1 cellular context compared by ENCODE assay signal in the genomic region with DNA sequence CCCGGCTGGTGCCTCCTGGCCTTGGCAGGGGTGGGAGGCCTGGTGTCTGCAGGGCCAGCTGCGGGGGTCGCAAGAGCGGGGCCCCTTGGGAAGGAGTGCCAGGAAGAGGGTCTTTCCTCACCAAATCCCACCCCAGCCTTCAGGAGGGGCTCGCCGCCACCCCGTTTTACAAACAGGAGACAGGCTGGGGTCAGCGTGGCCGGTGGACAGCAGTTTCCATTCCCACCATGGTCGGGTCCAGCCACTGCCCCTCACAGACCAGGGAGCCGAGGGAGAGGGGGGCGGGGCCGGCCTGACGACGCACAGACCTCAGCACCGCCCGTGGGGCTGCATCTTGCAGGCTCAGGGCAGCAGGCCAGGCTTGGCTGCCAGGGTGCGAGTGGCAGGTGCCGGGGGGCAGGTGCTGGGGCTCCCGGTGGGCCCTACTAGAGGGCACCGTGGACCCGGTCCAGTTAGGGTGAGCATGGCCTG.
TF ChIP-seq lines count a peak whose summit lies in the region.

No MANE protein-coding gene starts in this region.

TF ChIP-seq in GM23338, 12 proteins besides CTCF, POLR2A, EP300 and RAD21:
- TF ChIP-seq, protein P1, sequence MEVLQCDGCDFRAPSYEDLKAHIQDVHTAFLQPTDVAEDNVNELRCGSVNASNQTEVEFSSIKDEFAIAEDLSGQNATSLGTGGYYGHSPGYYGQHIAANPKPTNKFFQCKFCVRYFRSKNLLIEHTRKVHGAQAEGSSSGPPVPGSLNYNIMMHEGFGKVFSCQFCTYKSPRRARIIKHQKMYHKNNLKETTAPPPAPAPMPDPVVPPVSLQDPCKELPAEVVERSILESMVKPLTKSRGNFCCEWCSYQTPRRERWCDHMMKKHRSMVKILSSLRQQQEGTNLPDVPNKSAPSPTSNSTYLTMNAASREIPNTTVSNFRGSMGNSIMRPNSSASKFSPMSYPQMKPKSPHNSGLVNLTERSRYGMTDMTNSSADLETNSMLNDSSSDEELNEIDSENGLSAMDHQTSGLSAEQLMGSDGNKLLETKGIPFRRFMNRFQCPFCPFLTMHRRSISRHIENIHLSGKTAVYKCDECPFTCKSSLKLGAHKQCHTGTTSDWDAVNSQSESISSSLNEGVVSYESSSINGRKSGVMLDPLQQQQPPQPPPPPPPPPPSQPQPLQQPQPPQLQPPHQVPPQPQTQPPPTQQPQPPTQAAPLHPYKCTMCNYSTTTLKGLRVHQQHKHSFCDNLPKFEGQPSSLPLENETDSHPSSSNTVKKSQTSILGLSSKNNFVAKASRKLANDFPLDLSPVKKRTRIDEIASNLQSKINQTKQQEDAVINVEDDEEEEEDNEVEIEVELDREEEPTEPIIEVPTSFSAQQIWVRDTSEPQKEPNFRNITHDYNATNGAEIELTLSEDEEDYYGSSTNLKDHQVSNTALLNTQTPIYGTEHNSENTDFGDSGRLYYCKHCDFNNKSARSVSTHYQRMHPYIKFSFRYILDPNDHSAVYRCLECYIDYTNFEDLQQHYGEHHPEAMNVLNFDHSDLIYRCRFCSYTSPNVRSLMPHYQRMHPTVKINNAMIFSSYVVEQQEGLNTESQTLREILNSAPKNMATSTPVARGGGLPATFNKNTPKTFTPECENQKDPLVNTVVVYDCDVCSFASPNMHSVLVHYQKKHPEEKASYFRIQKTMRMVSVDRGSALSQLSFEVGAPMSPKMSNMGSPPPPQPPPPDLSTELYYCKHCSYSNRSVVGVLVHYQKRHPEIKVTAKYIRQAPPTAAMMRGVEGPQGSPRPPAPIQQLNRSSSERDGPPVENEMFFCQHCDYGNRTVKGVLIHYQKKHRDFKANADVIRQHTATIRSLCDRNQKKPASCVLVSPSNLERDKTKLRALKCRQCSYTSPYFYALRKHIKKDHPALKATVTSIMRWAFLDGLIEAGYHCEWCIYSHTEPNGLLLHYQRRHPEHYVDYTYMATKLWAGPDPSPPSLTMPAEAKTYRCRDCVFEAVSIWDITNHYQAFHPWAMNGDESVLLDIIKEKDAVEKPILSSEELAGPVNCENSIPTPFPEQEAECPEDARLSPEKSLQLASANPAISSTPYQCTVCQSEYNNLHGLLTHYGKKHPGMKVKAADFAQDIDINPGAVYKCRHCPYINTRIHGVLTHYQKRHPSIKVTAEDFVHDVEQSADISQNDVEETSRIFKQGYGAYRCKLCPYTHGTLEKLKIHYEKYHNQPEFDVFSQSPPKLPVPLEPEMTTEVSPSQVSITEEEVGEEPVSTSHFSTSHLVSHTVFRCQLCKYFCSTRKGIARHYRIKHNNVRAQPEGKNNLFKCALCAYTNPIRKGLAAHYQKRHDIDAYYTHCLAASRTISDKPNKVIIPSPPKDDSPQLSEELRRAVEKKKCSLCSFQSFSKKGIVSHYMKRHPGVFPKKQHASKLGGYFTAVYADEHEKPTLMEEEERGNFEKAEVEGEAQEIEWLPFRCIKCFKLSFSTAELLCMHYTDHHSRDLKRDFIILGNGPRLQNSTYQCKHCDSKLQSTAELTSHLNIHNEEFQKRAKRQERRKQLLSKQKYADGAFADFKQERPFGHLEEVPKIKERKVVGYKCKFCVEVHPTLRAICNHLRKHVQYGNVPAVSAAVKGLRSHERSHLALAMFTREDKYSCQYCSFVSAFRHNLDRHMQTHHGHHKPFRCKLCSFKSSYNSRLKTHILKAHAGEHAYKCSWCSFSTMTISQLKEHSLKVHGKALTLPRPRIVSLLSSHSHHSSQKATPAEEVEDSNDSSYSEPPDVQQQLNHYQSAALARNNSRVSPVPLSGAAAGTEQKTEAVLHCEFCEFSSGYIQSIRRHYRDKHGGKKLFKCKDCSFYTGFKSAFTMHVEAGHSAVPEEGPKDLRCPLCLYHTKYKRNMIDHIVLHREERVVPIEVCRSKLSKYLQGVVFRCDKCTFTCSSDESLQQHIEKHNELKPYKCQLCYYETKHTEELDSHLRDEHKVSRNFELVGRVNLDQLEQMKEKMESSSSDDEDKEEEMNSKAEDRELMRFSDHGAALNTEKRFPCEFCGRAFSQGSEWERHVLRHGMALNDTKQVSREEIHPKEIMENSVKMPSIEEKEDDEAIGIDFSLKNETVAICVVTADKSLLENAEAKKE (CRISPR knock-in tag; IDR thresholded peaks at IDR 0.05): no peak
- TF ChIP-seq CREB1 (CRISPR knock-in tag; IDR thresholded peaks at IDR 0.05; ENCODE audit: low read depth) (no peak), EZH2 (IDR thresholded peaks at IDR 0.05; ENCODE audit: low read depth, unreplicated experiment) (no peak), STAT1 (IDR thresholded peaks at IDR 0.05; ENCODE audit: unreplicated experiment) (no peak), EZH2phosphoT487 (IDR thresholded peaks at IDR 0.05; ENCODE audit: unreplicated experiment) (no peak), ZNF331 (CRISPR knock-in tag; IDR thresholded peaks at IDR 0.05; ENCODE audit: low read depth) (no peak), ZNF114 (CRISPR knock-in tag; IDR thresholded peaks at IDR 0.05) (no peak), NANOG (IDR thresholded peaks at IDR 0.05; ENCODE audit: borderline replicate concordance) (no peak), POLR2AphosphoS5 (IDR thresholded peaks at IDR 0.05; ENCODE audit: low read depth) (no peak), JUNB (IDR thresholded peaks at IDR 0.05; ENCODE audit: unreplicated experiment) (no peak)
- TF ChIP-seq, protein P2, sequence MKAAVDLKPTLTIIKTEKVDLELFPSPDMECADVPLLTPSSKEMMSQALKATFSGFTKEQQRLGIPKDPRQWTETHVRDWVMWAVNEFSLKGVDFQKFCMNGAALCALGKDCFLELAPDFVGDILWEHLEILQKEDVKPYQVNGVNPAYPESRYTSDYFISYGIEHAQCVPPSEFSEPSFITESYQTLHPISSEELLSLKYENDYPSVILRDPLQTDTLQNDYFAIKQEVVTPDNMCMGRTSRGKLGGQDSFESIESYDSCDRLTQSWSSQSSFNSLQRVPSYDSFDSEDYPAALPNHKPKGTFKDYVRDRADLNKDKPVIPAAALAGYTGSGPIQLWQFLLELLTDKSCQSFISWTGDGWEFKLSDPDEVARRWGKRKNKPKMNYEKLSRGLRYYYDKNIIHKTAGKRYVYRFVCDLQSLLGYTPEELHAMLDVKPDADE (IDR thresholded peaks at IDR 0.05): no peak
- TF ChIP-seq, protein P3, sequence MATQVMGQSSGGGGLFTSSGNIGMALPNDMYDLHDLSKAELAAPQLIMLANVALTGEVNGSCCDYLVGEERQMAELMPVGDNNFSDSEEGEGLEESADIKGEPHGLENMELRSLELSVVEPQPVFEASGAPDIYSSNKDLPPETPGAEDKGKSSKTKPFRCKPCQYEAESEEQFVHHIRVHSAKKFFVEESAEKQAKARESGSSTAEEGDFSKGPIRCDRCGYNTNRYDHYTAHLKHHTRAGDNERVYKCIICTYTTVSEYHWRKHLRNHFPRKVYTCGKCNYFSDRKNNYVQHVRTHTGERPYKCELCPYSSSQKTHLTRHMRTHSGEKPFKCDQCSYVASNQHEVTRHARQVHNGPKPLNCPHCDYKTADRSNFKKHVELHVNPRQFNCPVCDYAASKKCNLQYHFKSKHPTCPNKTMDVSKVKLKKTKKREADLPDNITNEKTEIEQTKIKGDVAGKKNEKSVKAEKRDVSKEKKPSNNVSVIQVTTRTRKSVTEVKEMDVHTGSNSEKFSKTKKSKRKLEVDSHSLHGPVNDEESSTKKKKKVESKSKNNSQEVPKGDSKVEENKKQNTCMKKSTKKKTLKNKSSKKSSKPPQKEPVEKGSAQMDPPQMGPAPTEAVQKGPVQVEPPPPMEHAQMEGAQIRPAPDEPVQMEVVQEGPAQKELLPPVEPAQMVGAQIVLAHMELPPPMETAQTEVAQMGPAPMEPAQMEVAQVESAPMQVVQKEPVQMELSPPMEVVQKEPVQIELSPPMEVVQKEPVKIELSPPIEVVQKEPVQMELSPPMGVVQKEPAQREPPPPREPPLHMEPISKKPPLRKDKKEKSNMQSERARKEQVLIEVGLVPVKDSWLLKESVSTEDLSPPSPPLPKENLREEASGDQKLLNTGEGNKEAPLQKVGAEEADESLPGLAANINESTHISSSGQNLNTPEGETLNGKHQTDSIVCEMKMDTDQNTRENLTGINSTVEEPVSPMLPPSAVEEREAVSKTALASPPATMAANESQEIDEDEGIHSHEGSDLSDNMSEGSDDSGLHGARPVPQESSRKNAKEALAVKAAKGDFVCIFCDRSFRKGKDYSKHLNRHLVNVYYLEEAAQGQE (IDR thresholded peaks at IDR 0.05; ENCODE audit: unreplicated experiment): no peak
